In genomic region chr12:11787437-11787836, GRCh38 we compare ENCODE assay signal across 15 cellular contexts.
"Had no signal": no experiment of that assay in that cellular context is flagged by ENCODE, and none has a peak within 500 bp of the region (broad histone marks: within the 10 kb centered on the region; RNA-seq: fewer than 3 reads in every experiment).

No MANE protein-coding gene starts in this region.

- H3K36me3 ChIP-seq: thyroid gland, vagina had no signal

- H3K9me3 ChIP-seq: body of pancreas, thyroid gland, vagina had no signal

- H3K27ac Mint-ChIP-seq: activated naive CD4-positive, alpha-beta T cell treated with anti-CD3 and anti-CD28 coated beads, Interleukin-2, amount 50 U/mL, for 72 hours; effector memory CD8-positive, alpha-beta T cell; immature natural killer cell; natural killer cell treated with Interleukin-12 subunit alpha and Interleukin-12 subunit beta and Interleukin-15 and Interleukin-18, amount 100 ng/mL, for 72 hours had no signal

- H3K27me3 Mint-ChIP-seq: effector memory CD8-positive, alpha-beta T cell; natural killer cell treated with Interleukin-12 subunit alpha and Interleukin-12 subunit beta and Interleukin-15 and Interleukin-18, amount 100 ng/mL, for 72 hours had no signal

- H3K9me3 Mint-ChIP-seq: effector memory CD8-positive, alpha-beta T cell; immature natural killer cell; natural killer cell treated with Interleukin-12 subunit alpha and Interleukin-12 subunit beta and Interleukin-15 and Interleukin-18, amount 100 ng/mL, for 72 hours had no signal

- H3K27ac ChIP-seq: body of pancreas, epithelial cell of prostate, thyroid gland, vagina had no signal

- H3K4me3 ChIP-seq: body of pancreas, thyroid gland, vagina had no signal

- DNase-seq: activated CD4-positive, alpha-beta T cell treated with anti-CD3 and anti-CD28 coated beads, Interleukin-2, amount 50 U/mL, for 4 hours; activated CD4-positive, CD25-positive, alpha-beta regulatory T cell treated with anti-CD3 and anti-CD28 coated beads, Interleukin-2, amount 50 U/mL, for 72 hours; activated effector memory CD4-positive, alpha-beta T cell treated with anti-CD3 and anti-CD28 coated beads, Interleukin-2, amount 50 U/mL, for 16 hours; activated T-cell treated with anti-CD3 and anti-CD28 coated beads, Interleukin-2, amount 50 U/mL, for 1 hour; amniotic stem cell; body of pancreas; effector memory CD8-positive, alpha-beta T cell; immature natural killer cell; stimulated activated CD4-positive, alpha-beta T cell treated with anti-CD3 and anti-CD28 coated beads, Interleukin-15, amount 100 ng/mL, for 24 hours; stimulated activated CD4-positive, alpha-beta T cell treated with anti-CD3 and anti-CD28 coated beads, Interleukin-4, amount 100 ng/mL, for 24 hours; thyroid gland had no signal

- H3K4me3 Mint-ChIP-seq: effector memory CD8-positive, alpha-beta T cell; immature natural killer cell; natural killer cell treated with Interleukin-12 subunit alpha and Interleukin-12 subunit beta and Interleukin-15 and Interleukin-18, amount 100 ng/mL, for 72 hours had no signal

- H3K27me3 ChIP-seq: body of pancreas, thyroid gland, vagina had no signal

- ATAC-seq: activated naive CD4-positive, alpha-beta T cell treated with anti-CD3 and anti-CD28 coated beads, Interleukin-2, amount 50 U/mL, for 72 hours; body of pancreas; effector memory CD8-positive, alpha-beta T cell; natural killer cell treated with Interleukin-12 subunit alpha and Interleukin-12 subunit beta and Interleukin-15 and Interleukin-18, amount 100 ng/mL, for 72 hours had no signal
